ENCODE assay signal across 23 cellular contexts in genomic region chr20:51172558-51173428, GRCh38.
DNase-seq lines count a peak whose midpoint lies in the region; ATAC-seq and TF ChIP-seq lines count a peak whose summit lies in the region.
"Had no signal": no experiment of that assay in that cellular context is flagged by ENCODE, and none has a peak within 500 bp of the region (broad histone marks: within the 10 kb centered on the region; RNA-seq: fewer than 3 reads in every experiment).

No MANE protein-coding gene starts in this region.

- no peak overlapping the region for H3K4me3 ChIP-seq in OCI-LY7 (ENCODE audit: low read depth, low read length, poor library complexity, severe bottlenecking)
- H3K4me3 ChIP-seq: body of pancreas, esophagus squamous epithelium, gastroesophageal sphincter, SJSA1, smooth muscle cell had no signal

- H3K4me1 ChIP-seq in H9 (ENCODE audit: insufficient read depth, low read length): no peaks in the 10 kb centered on the region; the same call in 1 of the 2 replicates
- H3K4me1 ChIP-seq in OCI-LY7 (ENCODE audit: insufficient read depth, low read length, poor library complexity, severe bottlenecking): no peaks in the 10 kb centered on the region
- H3K4me1 ChIP-seq: body of pancreas, esophagus squamous epithelium, gastroesophageal sphincter, SJSA1 had no signal

- H2BK5ac ChIP-seq in H9 (ENCODE audit: insufficient read length, low read length): no peak overlapping the region

- intact Hi-C loops in OCI-LY7 (cut with micrococcal nuclease; ENCODE audit: unreplicated experiment): no loop called here

- no peak overlapping the region for H3K14ac ChIP-seq in H9 (ENCODE audit: insufficient read depth, low read length)

- TF ChIP-seq CTCF in H9 (conservative IDR thresholded peaks at IDR 0.05) (peak; percentile 37; the same call in 2 of the 3 replicates), OCI-LY7 (conservative IDR thresholded peaks at IDR 0.05; ENCODE audit: low read length) (peak; percentile 29; the same call in 1 of the 2 replicates)

- no peak overlapping the region for H2BK20ac ChIP-seq in H9 (ENCODE audit: low read depth, low read length, poor library complexity, severe bottlenecking)

- POLR2A ChIA-PET in OCI-LY7 (lab: Charles Lee): no interaction called here

- H3K9me3 Mint-ChIP-seq in H9: peaks cover 0 to 2% of the 10 kb centered on the region in 2 experiments; a peak in 1 of 5 replicates
- H3K9me3 Mint-ChIP-seq: activated naive CD8-positive, alpha-beta T cell treated with anti-CD3 and anti-CD28 coated beads, Interleukin-2, amount 50 U/mL, for 24 hours had no signal

- H2AFZ ChIP-seq in H9 (ENCODE audit: low read length) (no peak overlapping the region), OCI-LY7 (ENCODE audit: low read length) (no peak overlapping the region)

- H3K4me2 ChIP-seq in H9 (ENCODE audit: insufficient read depth, insufficient read length, low read length): no peak overlapping the region
- H3K4me2 ChIP-seq in OCI-LY7 (ENCODE audit: low read length): no peak overlapping the region
- H3K4me2 ChIP-seq: smooth muscle cell had no signal

- H2AK5ac ChIP-seq in H9 (ENCODE audit: insufficient read length, low read length): no peak overlapping the region

- CTCF ChIA-PET in OCI-LY7 (lab: Charles Lee; ENCODE audit: unreplicated experiment): no interaction called here

- no peaks in the 10 kb centered on the region for H3K79me1 ChIP-seq in H9 (ENCODE audit: insufficient read depth, low read depth, low read length, poor library complexity, severe bottlenecking)

- H2BK15ac ChIP-seq in H9 (ENCODE audit: low read depth, low read length): no peak overlapping the region

- H4K20me1 ChIP-seq in H9 (ENCODE audit: control insufficient read depth, insufficient read depth, insufficient read length) (no peaks in the 10 kb centered on the region), OCI-LY7 (ENCODE audit: insufficient read depth, low read length) (no peaks in the 10 kb centered on the region)

- no peak overlapping the region for H3K56ac ChIP-seq in H9 (ENCODE audit: insufficient read length, low read depth, low read length)

- peaks cover 11 to 19% of the 10 kb centered on the region in 2 experiments for H3K4me1 Mint-ChIP-seq in H9
- H3K4me1 Mint-ChIP-seq: activated naive CD8-positive, alpha-beta T cell treated with anti-CD3 and anti-CD28 coated beads, Interleukin-2, amount 50 U/mL, for 24 hours; CD4-positive, alpha-beta memory T cell; stimulated activated memory B cell treated with anti-CD40 and anti-IgM and Interleukin-4, amounts not matched to agents 10 μg/mL and 1 μg/mL and 100 μg/mL, for 72 hours had no signal

- no peaks in the 10 kb centered on the region for H3K27me3 ChIP-seq in H9 (ENCODE audit: insufficient read depth, low read length)
- H3K27me3 ChIP-seq: body of pancreas had no signal

- H3T11ph ChIP-seq in H9 (ENCODE audit: low read length): no peak overlapping the region

- H3K4me3 Mint-ChIP-seq in H9: no peak overlapping the region
- H3K4me3 Mint-ChIP-seq: activated naive CD8-positive, alpha-beta T cell treated with anti-CD3 and anti-CD28 coated beads, Interleukin-2, amount 50 U/mL, for 24 hours; CD4-positive, alpha-beta memory T cell; memory B cell; naive B cell; stimulated activated memory B cell treated with anti-CD40 and anti-IgM and Interleukin-4, amounts not matched to agents 10 μg/mL and 1 μg/mL and 100 μg/mL, for 72 hours had no signal

- H3K23ac ChIP-seq in H9 (ENCODE audit: insufficient read length, low read depth, low read length): no peak overlapping the region

- no peaks in the 10 kb centered on the region for H3K36me3 ChIP-seq in OCI-LY7 (ENCODE audit: insufficient read depth, low read length)
- H3K36me3 ChIP-seq: esophagus squamous epithelium, gastroesophageal sphincter, SJSA1 had no signal

- H4K5ac ChIP-seq in H9 (ENCODE audit: insufficient read length, low read depth, low read length): no peak overlapping the region

- WGBS in H9 (ENCODE audit: extremely low coverage, insufficient read length, low lambda C conversion rate): no CpG with 5 or more reads among the region's 6 CpGs

- no peaks in the 10 kb centered on the region for H3K9me3 ChIP-seq in H9 (ENCODE audit: control insufficient read depth, low read depth, low read length)
- no peaks in the 10 kb centered on the region for H3K9me3 ChIP-seq in OCI-LY7 (ENCODE audit: low read length)
- H3K9me3 ChIP-seq: body of pancreas, esophagus squamous epithelium, SJSA1 had no signal

- H4K8ac ChIP-seq in H9 (replicated peaks; ENCODE audit: insufficient read length, low read depth, low read length): no peak overlapping the region

- peaks cover 2% of the 10 kb centered on the region for H3K23me2 ChIP-seq in H9 (ENCODE audit: insufficient read length, low read depth, low read length, poor library complexity, severe bottlenecking)

- no peak overlapping the region for H4K91ac ChIP-seq in H9 (ENCODE audit: insufficient read length, low read depth, low read length)

- H3K36me3 Mint-ChIP-seq in H9 (ENCODE audit: insufficient read depth in 1 of 3, low read depth in 3 of 3): no peaks in the 10 kb centered on the region
- H3K36me3 Mint-ChIP-seq: CD4-positive, alpha-beta memory T cell; memory B cell; naive B cell; stimulated activated memory B cell treated with anti-CD40 and anti-IgM and Interleukin-4, amounts not matched to agents 10 μg/mL and 1 μg/mL and 100 μg/mL, for 72 hours had no signal

- DNase-seq in COR-L47 (lab: John Stamatoyannopoulos, UW) (peak; percentile 12), H9 (peak; percentile 31), OCI-LY7 (ENCODE audit: low spot score) (no peak), iPS DF 19.7 (ENCODE audit: low read depth, low spot score) (peak; percentile 54), SHP77 treated with DMSO at 0.1 percent for 48 hours (lab: John Stamatoyannopoulos, UW) (no peak), NCI-H2029 treated with DMSO at 0.1 percent for 48 hours (lab: John Stamatoyannopoulos, UW) (no peak)
- DNase-seq: activated CD4-positive, alpha-beta T cell treated with anti-CD3 and anti-CD28 coated beads for 48 hours; activated naive CD8-positive, alpha-beta T cell treated with anti-CD3 and anti-CD28 coated beads, Interleukin-2, amount 50 U/mL, for 24 hours; body of pancreas; CD4-positive, alpha-beta memory T cell; esophagus squamous epithelium; left cardiac atrium; naive B cell; NCI-H1694 treated with DMSO at 0.1 percent for 48 hours; NCI-H226; NCI-H82; T-helper 2 cell had no signal

- no peak overlapping the region for H3K4ac ChIP-seq in H9 (ENCODE audit: low read depth, low read length)

- no peak for ATAC-seq in HG02759 (IDR thresholded peaks at IDR 0.05; ENCODE audit: unreplicated experiment)
- ATAC-seq: activated naive CD8-positive, alpha-beta T cell treated with anti-CD3 and anti-CD28 coated beads, Interleukin-2, amount 50 U/mL, for 24 hours; body of pancreas; gastroesophageal sphincter; left cardiac atrium; stimulated activated memory B cell treated with anti-CD40 and anti-IgM and Interleukin-4, amounts not matched to agents 10 μg/mL and 1 μg/mL and 100 μg/mL, for 72 hours had no signal

- no peak overlapping the region for H3K27ac Mint-ChIP-seq in H9
- H3K27ac Mint-ChIP-seq: activated naive CD8-positive, alpha-beta T cell treated with anti-CD3 and anti-CD28 coated beads, Interleukin-2, amount 50 U/mL, for 24 hours; CD4-positive, alpha-beta memory T cell; memory B cell; stimulated activated memory B cell treated with anti-CD40 and anti-IgM and Interleukin-4, amounts not matched to agents 10 μg/mL and 1 μg/mL and 100 μg/mL, for 72 hours had no signal

- H2BK120ac ChIP-seq in H9 (ENCODE audit: low read depth, low read length, poor library complexity, severe bottlenecking): no peak overlapping the region

- H3K18ac ChIP-seq in H9 (ENCODE audit: insufficient read length, low read depth, low read length): peak overlapping the region; percentile 12

- no peak overlapping the region for H2BK12ac ChIP-seq in H9 (ENCODE audit: insufficient read length, low read depth, low read length)

- H3K9ac ChIP-seq in H9 (ENCODE audit: extremely low read depth, insufficient read length, low read length): no peak overlapping the region

- H3K9me2 ChIP-seq in OCI-LY7 (ENCODE audit: insufficient read depth, low read length): no peaks in the 10 kb centered on the region

- peaks cover 46% of the 10 kb centered on the region for H3K27me3 Mint-ChIP-seq in H9 (ENCODE audit: low read depth)

- no TSS peak for BruUV-seq in OCI-LY7 (replicated peaks; lab: Mats Ljungman, UMichigan)

- H3K79me2 ChIP-seq in H9 (ENCODE audit: insufficient read depth, low read length) (no peaks in the 10 kb centered on the region), OCI-LY7 (ENCODE audit: insufficient read depth, low read depth, low read length) (no peaks in the 10 kb centered on the region)

- H3K27ac ChIP-seq in H9 (ENCODE audit: insufficient read length, low read depth, low read length) (no peak overlapping the region), OCI-LY7 (ENCODE audit: low read depth, low read length, poor library complexity, severe bottlenecking) (no peak overlapping the region)
- H3K27ac ChIP-seq: body of pancreas, esophagus squamous epithelium, gastroesophageal sphincter, SJSA1 had no signal

Comparison
In these comparisons a context has a peak if more than half of its experiments do, and no peak if none do; other contexts are left out.
1. DNase-seq: peak in COR-L47 (single experiment), H9 (single experiment) and iPS DF 19.7 (single experiment); none in OCI-LY7 (single experiment), SHP77 treated with DMSO at 0.1 percent for 48 hours (single experiment) and NCI-H2029 treated with DMSO at 0.1 percent for 48 hours (single experiment).